In the genomic region with DNA sequence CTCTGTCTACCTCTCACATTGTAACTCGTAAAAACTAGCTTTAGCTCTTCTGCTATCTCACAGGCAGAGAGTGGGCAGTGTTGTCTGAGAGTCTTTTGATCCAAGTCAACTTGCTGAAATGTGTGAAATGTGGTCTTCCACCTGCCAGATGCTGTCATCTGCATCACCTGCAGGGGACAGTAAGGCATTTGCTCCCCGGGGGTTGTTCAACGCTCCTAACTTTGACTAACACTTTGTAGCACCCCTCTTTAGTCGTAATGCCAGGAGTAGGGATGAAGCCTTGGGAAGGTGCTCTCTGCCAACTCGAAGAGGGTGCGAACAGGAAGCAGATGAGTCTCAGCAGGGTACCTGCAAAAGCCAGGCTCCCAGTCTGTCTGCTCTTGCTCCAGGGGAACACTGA, we compare ENCODE assay signal across 19 cellular contexts.
"Had no signal": no experiment of that assay in that cellular context is flagged by ENCODE, and none has a peak within 500 bp of the region (broad histone marks: within the 10 kb centered on the region; RNA-seq: fewer than 3 reads in every experiment).

No MANE protein-coding gene starts in this region.

- H3K9me3 ChIP-seq: breast epithelium, esophagus squamous epithelium, lower lobe of right lung, ovary, testis, upper lobe of right lung had no signal

- DNase-seq: activated CD4-positive, alpha-beta T cell treated with anti-CD3 and anti-CD28 coated beads, Interleukin-2, amount 50 U/mL, for 1 hour; activated CD8-positive, alpha-beta memory T cell treated with anti-CD3 and anti-CD28 coated beads, Interleukin-2, amount 10 ng/mL, durations not matched to agents 7 days and 5 days; activated gamma-delta T cell treated with Interleukin-2 at 50 U/mL for 16 hours; activated naive CD8-positive, alpha-beta T cell treated with anti-CD3 and anti-CD28 coated beads, Interleukin-2, amount 10 ng/mL, durations not matched to agents 7 days and 5 days; activated T-cell treated with anti-CD3 and anti-CD28 coated beads, Interleukin-2, amount 50 U/mL, for 4 hours; anterior cingulate cortex; esophagus squamous epithelium; foreskin fibroblast; glutamatergic neuron; left cardiac atrium; lower lobe of right lung; midbrain; ovary; stimulated activated CD4-positive, alpha-beta T cell treated with anti-CD3 and anti-CD28 coated beads, Interleukin-4, amount 100 ng/mL, for 1 hour; stimulated activated naive CD8-positive, alpha-beta T cell treated with anti-CD3 and anti-CD28 coated beads, Interleukin-15, amount 100 ng/mL, for 72 hours; testis; upper lobe of right lung had no signal

- H3K27ac ChIP-seq: breast epithelium, esophagus squamous epithelium, lower lobe of right lung, neural progenitor cell, ovary, testis, upper lobe of right lung had no signal

- H3K9ac ChIP-seq: neural progenitor cell had no signal

- H3K4me3 ChIP-seq: breast epithelium, esophagus squamous epithelium, lower lobe of right lung, neural progenitor cell, ovary, testis, upper lobe of right lung had no signal

- ATAC-seq: activated CD8-positive, alpha-beta memory T cell treated with anti-CD3 and anti-CD28 coated beads, Interleukin-2, amount 10 ng/mL, durations not matched to agents 7 days and 5 days; activated T-cell treated with anti-CD3 and anti-CD28 coated beads, Interleukin-2, amount 50 U/mL, for 4 hours; left cardiac atrium; lower lobe of right lung; stimulated activated naive CD8-positive, alpha-beta T cell treated with anti-CD3 and anti-CD28 coated beads, Interleukin-15, amount 100 ng/mL, for 72 hours; upper lobe of right lung had no signal

- H3K4me1 ChIP-seq: breast epithelium, esophagus squamous epithelium, lower lobe of right lung, testis, upper lobe of right lung had no signal

- H3K36me3 ChIP-seq: breast epithelium, esophagus squamous epithelium, lower lobe of right lung, neural progenitor cell, ovary, upper lobe of right lung had no signal

- H2AFZ ChIP-seq: neural progenitor cell had no signal

- H3K4me2 ChIP-seq: neural progenitor cell had no signal

- H3K27me3 ChIP-seq: breast epithelium, ovary, testis had no signal
